Comparison of ENCODE assay signal across 8 cellular contexts in genomic region chr11:67372993-67373915, GRCh38. TPM values are rescaled to one million over a fixed set of nuclear protein-coding genes. Genes with fewer than 3 reads are reported as not detected.
DNase-seq lines count a peak whose midpoint lies in the region; ATAC-seq, FAIRE-seq and TF ChIP-seq lines count a peak whose summit lies in the region.

Gene CLCF1, minus strand, starts transcription at chr11:67373598. Its CDS starts 59 bp downstream, at chr11:67373539.

- peak within 1 kb of the TSS; percentile 89 to 95 (median 92) for H3K27ac ChIP-seq in body of pancreas

- no peaks in the 10 kb centered on the region for H3K27me3 Mint-ChIP-seq in Caco-2 (ENCODE audit: insufficient read depth, unreplicated experiment)
- peaks cover 63% of the 10 kb centered on the region for H3K27me3 Mint-ChIP-seq in T-helper 2 cell treated with Interferon-gamma antibody and Interleukin-4, amounts not matched to agents 5 μg/mL and 100 μg/mL, for 36 hours (ENCODE audit: low read depth)

- DNase-seq in Caco-2, result peak; percentile 78 to 81
- DNase-seq in HTR-8/SVneo (ENCODE audit: insufficient read length, low spot score), result peak; percentile 81
- peak; percentile 46 for DNase-seq in T-helper 2 cell treated with Interferon-gamma antibody and Interleukin-4, amounts not matched to agents 5 μg/mL and 100 μg/mL, for 36 hours (ENCODE audit: low spot score)
- peak; percentile 68 to 78 (median 72) for DNase-seq in body of pancreas
- DNase-seq in iPS-NIHi11 (ENCODE audit: low spot score), result peak; percentile 85
- DNase-seq in stimulated activated CD4-positive, alpha-beta T cell treated with anti-CD3 and anti-CD28 coated beads, Interleukin-15, amount 100 ng/mL, for 1 hour (ENCODE audit: low read depth in 1 of 2, low spot score in 1 of 2), result peak; percentile 36 to 54
- no peak for DNase-seq in NCI-H446 treated with DMSO at 0.1 percent for 48 hours (lab: John Stamatoyannopoulos, UW)

- H3K9me3 ChIP-seq in Caco-2 (no peaks in the 10 kb centered on the region), body of pancreas (no peaks in the 10 kb centered on the region)

- no peaks in the 10 kb centered on the region for H3K9me3 Mint-ChIP-seq in Caco-2 (ENCODE audit: unreplicated experiment)
- H3K9me3 Mint-ChIP-seq in T-helper 2 cell treated with Interferon-gamma antibody and Interleukin-4, amounts not matched to agents 5 μg/mL and 100 μg/mL, for 36 hours, result no peaks in the 10 kb centered on the region

- FAIRE-seq in HTR-8/SVneo (lab: Jason Lieb, UNC), result no peak

- TF ChIP-seq POLR2A in body of pancreas (IDR thresholded peaks at IDR 0.05), result peak; percentile 36 to 58 (median 53)

- no TSS peak for BruUV-seq in Caco-2 (replicated peaks; lab: Mats Ljungman, UMichigan)

- no peaks in the 10 kb centered on the region for H3K36me3 ChIP-seq in Caco-2 (ENCODE audit: control insufficient read depth, insufficient read depth, low read length)
- no peaks in the 10 kb centered on the region for H3K36me3 ChIP-seq in body of pancreas (replicated peaks in 1 of 2; ENCODE audit: insufficient read depth in 1 of 2, low read depth in 2 of 2)

- no peaks in the 10 kb centered on the region for H3K4me1 Mint-ChIP-seq in Caco-2 (ENCODE audit: low read depth, unreplicated experiment)
- peaks cover 32% of the 10 kb centered on the region for H3K4me1 Mint-ChIP-seq in T-helper 2 cell treated with Interferon-gamma antibody and Interleukin-4, amounts not matched to agents 5 μg/mL and 100 μg/mL, for 36 hours (ENCODE audit: low read depth)

- TF ChIP-seq CTCF in Caco-2 (IDR thresholded peaks at IDR 0.05; ENCODE audit: insufficient read depth in 1 of 2, low read depth in 1 of 2, low read length in 1 of 2, severe bottlenecking in 1 of 2, unreplicated experiment in 1 of 2) (no peak), body of pancreas (IDR thresholded peaks at IDR 0.05) (no peak)

- peak within 1 kb of the TSS; percentile 83 for H3K27ac Mint-ChIP-seq in Caco-2 (ENCODE audit: unreplicated experiment)
- peak within 1 kb of the TSS; percentile 80 for H3K27ac Mint-ChIP-seq in T-helper 2 cell treated with Interferon-gamma antibody and Interleukin-4, amounts not matched to agents 5 μg/mL and 100 μg/mL, for 36 hours

- H3K4me1 ChIP-seq in Caco-2 (peaks cover 26% of the 10 kb centered on the region), body of pancreas (peaks cover 38% of the 10 kb centered on the region)

- peak within 1 kb of the TSS; percentile 95 for H3K4me3 Mint-ChIP-seq in Caco-2 (ENCODE audit: unreplicated experiment)
- H3K4me3 Mint-ChIP-seq in T-helper 2 cell treated with Interferon-gamma antibody and Interleukin-4, amounts not matched to agents 5 μg/mL and 100 μg/mL, for 36 hours, result peak within 1 kb of the TSS; percentile 91

- intact Hi-C loops in Caco-2 (cut with micrococcal nuclease; ENCODE audit: unreplicated experiment) (no loop called here), body of pancreas (cut with DNase I) (no loop called here)

- H3K4me3 ChIP-seq in Caco-2 (ENCODE audit: low read depth, low read length) (peak within 1 kb of the TSS; percentile 86), body of pancreas (peak within 1 kb of the TSS; percentile 34 to 50)

- peak; percentile 59 for ATAC-seq in body of pancreas
- ATAC-seq in HG02840 (IDR thresholded peaks at IDR 0.05; ENCODE audit: low FRiP score, unreplicated experiment), result no peak

- POLR2A ChIA-PET in Caco-2 (lab: Charles Lee), result interaction anchor here (0.6 to 2.1 kb wide), 17 partner anchors 16 to 1596 kb away, joined by 3 to 31 read pairs (median 7); partner anchors contain the start of genes GRK2, POLD4, PPP1CA and RBM14

- CTCF ChIA-PET in Caco-2 (lab: Charles Lee), result interaction anchor here (0.5 to 21.4 kb wide), 27 partner anchors 10 to 1694 kb away, joined by 3 to 775 read pairs (median 6); partner anchors contain the start of genes AIP, KDM2A, POLD4 and PPP1CA

- H3K27me3 ChIP-seq in Caco-2 (replicated peaks; ENCODE audit: control insufficient read depth, insufficient read depth, low read length) (no peaks in the 10 kb centered on the region), body of pancreas (no peaks in the 10 kb centered on the region)

- 0% methylated on average over 25 to 78 of the region's 88 CpGs for WGBS in body of pancreas, 2 donors

- H3K36me3 Mint-ChIP-seq in Caco-2 (ENCODE audit: insufficient read depth, unreplicated experiment), result peaks cover 8% of the 10 kb centered on the region
- no peaks in the 10 kb centered on the region for H3K36me3 Mint-ChIP-seq in T-helper 2 cell treated with Interferon-gamma antibody and Interleukin-4, amounts not matched to agents 5 μg/mL and 100 μg/mL, for 36 hours (ENCODE audit: low read depth)

RNA-seq across cellular contexts. Expression of gene CLCF1, which starts in this region (rescaled TPM):
- total RNA-seq in Caco-2 (2022) (4.5 and 5.8 TPM in 2 replicates), body of pancreas (10 to 100 TPM in 1 of 2 donors, 1 to 10 TPM in 1; 2.3 to 14.5 TPM)
